28 cellular contexts compared by ENCODE assay signal in genomic region chr1:85189120-85189519, GRCh38.
"Had no signal": no experiment of that assay in that cellular context is flagged by ENCODE, and none has a peak within 500 bp of the region (broad histone marks: within the 10 kb centered on the region; RNA-seq: fewer than 3 reads in every experiment).

No MANE protein-coding gene starts in this region.

- ATAC-seq: esophagus mucosa; heart left ventricle; natural killer cell; psoas muscle; stimulated activated effector memory CD8-positive, alpha-beta T cell treated with anti-CD3 and anti-CD28 coated beads, Interleukin-12 subunit alpha, Interleukin-12 subunit beta, amount 100 ng/mL, for 72 hours had no signal

- H2AFZ ChIP-seq: neural progenitor cell, parathyroid adenoma had no signal

- H3K27ac Mint-ChIP-seq: activated CD4-positive, alpha-beta memory T cell treated with anti-CD3 and anti-CD28 coated beads for 36 hours; activated CD4-positive, alpha-beta T cell treated with anti-CD3 and anti-CD28 coated beads, Interleukin-2, amount 10 ng/mL, durations not matched to agents 24 days and 14 days; activated naive CD4-positive, alpha-beta T cell treated with anti-CD3 and anti-CD28 coated beads, Interleukin-2, amount 10 ng/mL, durations not matched to agents 7 days and 5 days; activated naive CD8-positive, alpha-beta T cell treated with anti-CD3 and anti-CD28 coated beads, Interleukin-2, amount 10 ng/mL, durations not matched to agents 7 days and 5 days; activated T-helper 1 cell treated with anti-CD3 and anti-CD28 coated beads, Interleukin-12 subunit alpha, Interleukin-12 subunit beta, Interleukin-2, Interleukin-4 antibody, amounts not matched to agents 30 ng/mL and 10 ng/mL and 1 ng/mL, durations not matched to agents 14 hours and 24 hours and 36 hours; dendritic cell treated with granulocyte-macrophage colony-stimulating factor and Interleukin-4, amounts not matched to agents 40 ng/mL and 50 ng/mL, for 4 days; memory B cell; natural killer cell; neural progenitor cell; stimulated activated effector memory CD8-positive, alpha-beta T cell treated with anti-CD3 and anti-CD28 coated beads, Interleukin-12 subunit alpha, Interleukin-12 subunit beta, amount 100 ng/mL, for 72 hours; stimulated activated naive CD8-positive, alpha-beta T cell treated with anti-CD3 and anti-CD28 coated beads, Interleukin-15, Interleukin-2, amounts not matched to agents 100 ng/mL and 50 ng/mL, for 24 hours; type B pancreatic cell had no signal

- H3K4me3 ChIP-seq: heart left ventricle, neural progenitor cell, psoas muscle, thoracic aorta, uterus had no signal

- H3K4me3 Mint-ChIP-seq: activated CD4-positive, alpha-beta memory T cell treated with anti-CD3 and anti-CD28 coated beads for 36 hours; activated CD4-positive, alpha-beta T cell treated with anti-CD3 and anti-CD28 coated beads, Interleukin-2, amount 10 ng/mL, durations not matched to agents 24 days and 14 days; activated naive CD4-positive, alpha-beta T cell treated with anti-CD3 and anti-CD28 coated beads, Interleukin-2, amount 10 ng/mL, durations not matched to agents 7 days and 5 days; activated naive CD8-positive, alpha-beta T cell treated with anti-CD3 and anti-CD28 coated beads, Interleukin-2, amount 10 ng/mL, durations not matched to agents 7 days and 5 days; activated T-helper 1 cell treated with anti-CD3 and anti-CD28 coated beads, Interleukin-12 subunit alpha, Interleukin-12 subunit beta, Interleukin-2, Interleukin-4 antibody, amounts not matched to agents 30 ng/mL and 10 ng/mL and 1 ng/mL, durations not matched to agents 14 hours and 24 hours and 36 hours; central memory CD8-positive, alpha-beta T cell; dendritic cell treated with granulocyte-macrophage colony-stimulating factor and Interleukin-4, amounts not matched to agents 40 ng/mL and 50 ng/mL, for 4 days; endodermal cell; memory B cell; natural killer cell; neural progenitor cell; stimulated activated effector memory CD8-positive, alpha-beta T cell treated with anti-CD3 and anti-CD28 coated beads, Interleukin-12 subunit alpha, Interleukin-12 subunit beta, amount 100 ng/mL, for 72 hours; stimulated activated naive CD8-positive, alpha-beta T cell treated with anti-CD3 and anti-CD28 coated beads, Interleukin-15, Interleukin-2, amounts not matched to agents 100 ng/mL and 50 ng/mL, for 24 hours; type B pancreatic cell had no signal

- H3K4me2 ChIP-seq: neural progenitor cell had no signal

- H3K9ac ChIP-seq: neural progenitor cell, parathyroid adenoma had no signal

- H3K4me1 Mint-ChIP-seq: activated CD4-positive, alpha-beta T cell treated with anti-CD3 and anti-CD28 coated beads, Interleukin-2, amount 10 ng/mL, durations not matched to agents 24 days and 14 days; activated naive CD4-positive, alpha-beta T cell treated with anti-CD3 and anti-CD28 coated beads, Interleukin-2, amount 10 ng/mL, durations not matched to agents 7 days and 5 days; central memory CD8-positive, alpha-beta T cell; memory B cell; natural killer cell; neural progenitor cell; stimulated activated effector memory CD8-positive, alpha-beta T cell treated with anti-CD3 and anti-CD28 coated beads, Interleukin-12 subunit alpha, Interleukin-12 subunit beta, amount 100 ng/mL, for 72 hours had no signal

- H3K27me3 Mint-ChIP-seq: activated CD4-positive, alpha-beta memory T cell treated with anti-CD3 and anti-CD28 coated beads for 36 hours; activated CD4-positive, alpha-beta T cell treated with anti-CD3 and anti-CD28 coated beads, Interleukin-2, amount 10 ng/mL, durations not matched to agents 24 days and 14 days; activated naive CD4-positive, alpha-beta T cell treated with anti-CD3 and anti-CD28 coated beads, Interleukin-2, amount 10 ng/mL, durations not matched to agents 7 days and 5 days; activated naive CD8-positive, alpha-beta T cell treated with anti-CD3 and anti-CD28 coated beads, Interleukin-2, amount 10 ng/mL, durations not matched to agents 7 days and 5 days; central memory CD8-positive, alpha-beta T cell; dendritic cell treated with granulocyte-macrophage colony-stimulating factor and Interleukin-4, amounts not matched to agents 40 ng/mL and 50 ng/mL, for 4 days; stimulated activated naive CD8-positive, alpha-beta T cell treated with anti-CD3 and anti-CD28 coated beads, Interleukin-15, Interleukin-2, amounts not matched to agents 100 ng/mL and 50 ng/mL, for 24 hours; type B pancreatic cell had no signal

- H3K27me3 ChIP-seq: heart left ventricle, neural progenitor cell, sigmoid colon, uterus had no signal

- H3K9me3 Mint-ChIP-seq: activated CD4-positive, alpha-beta memory T cell treated with anti-CD3 and anti-CD28 coated beads for 36 hours; activated CD4-positive, alpha-beta T cell treated with anti-CD3 and anti-CD28 coated beads, Interleukin-2, amount 10 ng/mL, durations not matched to agents 24 days and 14 days; activated naive CD4-positive, alpha-beta T cell treated with anti-CD3 and anti-CD28 coated beads, Interleukin-2, amount 10 ng/mL, durations not matched to agents 7 days and 5 days; activated naive CD8-positive, alpha-beta T cell treated with anti-CD3 and anti-CD28 coated beads, Interleukin-2, amount 10 ng/mL, durations not matched to agents 7 days and 5 days; activated T-helper 1 cell treated with anti-CD3 and anti-CD28 coated beads, Interleukin-12 subunit alpha, Interleukin-12 subunit beta, Interleukin-2, Interleukin-4 antibody, amounts not matched to agents 30 ng/mL and 10 ng/mL and 1 ng/mL, durations not matched to agents 14 hours and 24 hours and 36 hours; central memory CD8-positive, alpha-beta T cell; dendritic cell treated with granulocyte-macrophage colony-stimulating factor and Interleukin-4, amounts not matched to agents 40 ng/mL and 50 ng/mL, for 4 days; stimulated activated effector memory CD8-positive, alpha-beta T cell treated with anti-CD3 and anti-CD28 coated beads, Interleukin-12 subunit alpha, Interleukin-12 subunit beta, amount 100 ng/mL, for 72 hours; stimulated activated naive CD8-positive, alpha-beta T cell treated with anti-CD3 and anti-CD28 coated beads, Interleukin-15, Interleukin-2, amounts not matched to agents 100 ng/mL and 50 ng/mL, for 24 hours; type B pancreatic cell had no signal

- H3K4me1 ChIP-seq: neural progenitor cell, parathyroid adenoma, psoas muscle, uterus had no signal

- H3K27ac ChIP-seq: heart left ventricle, neural progenitor cell, parathyroid adenoma, psoas muscle, thoracic aorta, uterus had no signal

- H3K9me3 ChIP-seq: heart left ventricle, psoas muscle, sigmoid colon, thoracic aorta, uterus had no signal

- H3K36me3 Mint-ChIP-seq: natural killer cell; stimulated activated effector memory CD8-positive, alpha-beta T cell treated with anti-CD3 and anti-CD28 coated beads, Interleukin-12 subunit alpha, Interleukin-12 subunit beta, amount 100 ng/mL, for 72 hours had no signal

- DNase-seq: activated CD4-positive, alpha-beta memory T cell treated with anti-CD3 and anti-CD28 coated beads for 36 hours; activated CD4-positive, alpha-beta T cell treated with anti-CD3 and anti-CD28 coated beads, Interleukin-2, amount 10 ng/mL, durations not matched to agents 24 days and 14 days; activated CD4-positive, CD25-positive, alpha-beta regulatory T cell treated with anti-CD3 and anti-CD28 coated beads, Interleukin-2, amount 50 U/mL, for 72 hours; activated CD8-positive, alpha-beta memory T cell treated with anti-CD3 and anti-CD28 coated beads, Interleukin-2, amount 50 U/mL, for 4 hours; activated gamma-delta T cell; activated naive CD4-positive, alpha-beta T cell treated with anti-CD3 and anti-CD28 coated beads, Interleukin-2, amount 10 ng/mL, durations not matched to agents 7 days and 5 days; activated naive CD8-positive, alpha-beta T cell treated with anti-CD3 and anti-CD28 coated beads, Interleukin-2, amount 10 ng/mL, durations not matched to agents 7 days and 5 days; activated T-cell treated with anti-CD3 and anti-CD28 coated beads, Interleukin-2, amount 50 U/mL, for 1 hour; endodermal cell; heart left ventricle; natural killer cell; occipital lobe; psoas muscle; sigmoid colon; small intestine; stimulated activated CD4-positive, alpha-beta T cell treated with anti-CD3 and anti-CD28 coated beads, Interleukin-4, amount 100 ng/mL, for 24 hours; uterus had no signal

- H3K36me3 ChIP-seq: neural progenitor cell, thoracic aorta, uterus had no signal
